Comparison of ENCODE assay signal across 14 cellular contexts in the genomic region with DNA sequence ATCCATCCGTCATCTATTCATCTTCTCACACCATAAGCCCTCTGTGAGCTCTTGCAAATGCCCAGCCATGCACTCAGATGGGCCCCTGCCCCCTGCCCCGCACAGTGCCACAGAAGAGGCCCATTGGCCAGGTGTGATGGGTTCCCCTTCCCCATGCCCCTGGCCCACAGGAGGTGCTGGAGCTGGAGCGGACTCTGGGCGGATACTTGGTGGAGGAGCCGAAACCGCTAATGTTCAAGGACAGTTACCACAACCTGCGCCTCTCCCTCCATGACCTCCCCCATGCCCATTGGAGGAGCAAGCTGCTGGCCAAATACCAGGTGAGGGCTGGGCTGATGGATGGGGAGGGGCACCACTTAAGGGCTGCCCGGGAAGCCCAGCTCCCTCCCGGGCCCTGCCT. TPM values are rescaled to one million over a fixed set of nuclear protein-coding genes. Genes with fewer than 3 reads are reported as not detected.
A peak's percentile ranks its signal among the peaks of the same experiment; 100 is the strongest.
DNase-seq lines count a peak whose midpoint lies in the region; ATAC-seq and TF ChIP-seq lines count a peak whose summit lies in the region.
"Had no signal": no experiment of that assay in that cellular context is flagged by ENCODE, and none has a peak within 500 bp of the region (broad histone marks: within the 10 kb centered on the region; RNA-seq: fewer than 3 reads in every experiment).

No MANE protein-coding gene starts in this region.

- no peak overlapping the region for H2AFZ ChIP-seq in neuronal stem cell (ENCODE audit: low read length)

- no peak overlapping the region for H2BK120ac ChIP-seq in neuronal stem cell (ENCODE audit: low read depth, low read length)

- no peak overlapping the region for H3K4me2 ChIP-seq in neuronal stem cell (ENCODE audit: insufficient read depth, low read length, poor library complexity, severe bottlenecking)

- H3K4me3 ChIP-seq in right cardiac atrium (ENCODE audit: low read length) (no peak overlapping the region), neuronal stem cell (ENCODE audit: low read length in 2 of 2) (no peak overlapping the region)
- H3K4me3 ChIP-seq: HAP-1 had no signal

- intact Hi-C loops in right cardiac atrium (cut with DNase I) = no loop called here
- intact Hi-C loops in cardiac septum (cut with DNase I) = no loop called here

- H3K9ac ChIP-seq in neuronal stem cell (ENCODE audit: low read depth, low read length, poor library complexity) = peak overlapping the region; percentile 13

- no peak overlapping the region for H3K18ac ChIP-seq in neuronal stem cell (ENCODE audit: low read length)

- H3K36me3 ChIP-seq in neuronal stem cell (replicated peaks in 1 of 2; ENCODE audit: control insufficient read depth in 2 of 2, insufficient read depth in 2 of 2, low read length in 2 of 2) = no peaks in the 10 kb centered on the region
- H3K36me3 ChIP-seq: HAP-1 had no signal

- in situ Hi-C loops in G401 (cut with HindIII; ENCODE audit: low sequenced_read_pairs) = no loop called here

- no peak overlapping the region for H2BK5ac ChIP-seq in neuronal stem cell (ENCODE audit: low read length)

- whole genome bisulfite sequencing in right cardiac atrium = 93% methylated on average over 9 of the region's 9 CpGs
- WGBS in neuronal stem cell (ENCODE audit: extremely low coverage in 2 of 2, insufficient read length in 2 of 2, insufficient replicate concordance in 1 of 2), 2 donors = no CpG with 5 or more reads among the region's 9 CpGs

- no peak overlapping the region for H3K14ac ChIP-seq in neuronal stem cell (ENCODE audit: low read length)

- H3K27ac Mint-ChIP-seq in endothelial cell (ENCODE audit: unreplicated experiment) (peak overlapping the region; percentile 64), T-cell (no peak overlapping the region)

- H3K4me1 ChIP-seq in right cardiac atrium (ENCODE audit: control insufficient read depth, insufficient read depth, low read length) (no peaks in the 10 kb centered on the region), neuronal stem cell (ENCODE audit: control insufficient read depth in 2 of 2, insufficient read depth in 1 of 2, low read depth in 1 of 2, low read length in 2 of 2) (no peaks in the 10 kb centered on the region)
- H3K4me1 ChIP-seq: HAP-1 had no signal

- H4K8ac ChIP-seq in neuronal stem cell (ENCODE audit: low read depth, low read length) = no peak overlapping the region

- H3K4me1 Mint-ChIP-seq in endothelial cell (ENCODE audit: unreplicated experiment) (no peaks in the 10 kb centered on the region), T-cell (peaks cover 2 to 7% (median 2%) of the 10 kb centered on the region in 3 donors)

- no peak overlapping the region for H2AK5ac ChIP-seq in neuronal stem cell (ENCODE audit: low read depth, low read length)

- H3K4me3 Mint-ChIP-seq in endothelial cell (ENCODE audit: unreplicated experiment) (peak overlapping the region; percentile 47), T-cell (no peak overlapping the region)
- H3K4me3 Mint-ChIP-seq: CD4-positive, alpha-beta memory T cell had no signal

- H3K9me3 ChIP-seq in right cardiac atrium (ENCODE audit: control insufficient read depth, low read length) (no peaks in the 10 kb centered on the region), neuronal stem cell (replicated peaks in 1 of 2; ENCODE audit: control insufficient read depth in 2 of 2, insufficient read depth in 1 of 2, low read depth in 1 of 2, low read length in 2 of 2) (no peaks in the 10 kb centered on the region)
- H3K9me3 ChIP-seq: HAP-1 had no signal

- no peaks in the 10 kb centered on the region for H3K9me3 Mint-ChIP-seq in endothelial cell (ENCODE audit: unreplicated experiment)
- no peaks in the 10 kb centered on the region for H3K9me3 Mint-ChIP-seq in T-cell
- H3K9me3 Mint-ChIP-seq: CD4-positive, alpha-beta memory T cell had no signal

- POLR2A ChIA-PET in T-cell (lab: Charles Lee) = no interaction called here

- no peak for TF ChIP-seq CTCF in endothelial cell (IDR thresholded peaks at IDR 0.05; ENCODE audit: unreplicated experiment)

- H3K27ac ChIP-seq in right cardiac atrium (ENCODE audit: low read length) (no peak overlapping the region), neuronal stem cell (replicated peaks; ENCODE audit: low read length) (no peak overlapping the region)

- H3K79me1 ChIP-seq in neuronal stem cell (ENCODE audit: low read depth, low read length) = no peaks in the 10 kb centered on the region

- H3K27me3 ChIP-seq in right cardiac atrium (ENCODE audit: control insufficient read depth, insufficient read depth) = no peaks in the 10 kb centered on the region
- H3K27me3 ChIP-seq in neuronal stem cell (ENCODE audit: control insufficient read depth in 3 of 3, insufficient read depth in 3 of 3, low read depth in 1 of 3, low read length in 3 of 3) = peaks cover 0 to 19% (median 0%) of the 10 kb centered on the region in 3 experiments

- DNase-seq in right cardiac atrium (peak in 2 of 3 donors; percentile 32 to 50), cardiac septum (ENCODE audit: low spot score) (no peak), endothelial cell (ENCODE audit: low spot score) (no peak), neuronal stem cell (ENCODE audit: low spot score) (no peak), T-cell (no peak), G401 (ENCODE audit: low spot score) (no peak)
- DNase-seq: C1 segment of cervical spinal cord; Calu3; CD4-positive, alpha-beta memory T cell; COR-L47; DMS53; DMS79 treated with DMSO at 0.1 percent for 48 hours; GOT3 had no signal

- H2BK12ac ChIP-seq in neuronal stem cell (ENCODE audit: low read length) = no peak overlapping the region

- H3K36me3 Mint-ChIP-seq in endothelial cell (ENCODE audit: low read depth, unreplicated experiment) = peaks cover 52% of the 10 kb centered on the region
- H3K36me3 Mint-ChIP-seq in T-cell = no peaks in the 10 kb centered on the region
- H3K36me3 Mint-ChIP-seq: CD4-positive, alpha-beta memory T cell had no signal

- ATAC-seq in right cardiac atrium (no peak), T-cell (replicated peaks in 1 of 4) (no peak)

- no peak overlapping the region for H2BK15ac ChIP-seq in neuronal stem cell (ENCODE audit: low read length)

- peak overlapping the region; percentile 46 for H3K23ac ChIP-seq in neuronal stem cell (ENCODE audit: low read depth, low read length, poor library complexity)

- H3K27me3 Mint-ChIP-seq in endothelial cell (ENCODE audit: unreplicated experiment) = peaks cover 49% of the 10 kb centered on the region
- peaks cover 5 to 7% of the 10 kb centered on the region in 2 donors for H3K27me3 Mint-ChIP-seq in T-cell

- H3K4ac ChIP-seq in neuronal stem cell (ENCODE audit: low read length) = no peak overlapping the region

- H4K91ac ChIP-seq in neuronal stem cell (ENCODE audit: low read depth, low read length, poor library complexity) = no peak overlapping the region

- CTCF ChIA-PET in T-cell (lab: Charles Lee) = no interaction called here

RNA-seq across cellular contexts. Expression of a gene that starts 23.4 kb away (rescaled TPM):
- total RNA-seq in right cardiac atrium (1 to 10 TPM; 2.2 to 2.7 (median 2.4) TPM), cardiac septum (1.6 TPM), endothelial cell (ENCODE audit: unreplicated experiment) (11.7 TPM), T-cell (1 to 10 TPM; 3.3 to 8.8 (median 6.5) TPM)
- polyA plus RNA-seq in right cardiac atrium = 1.4 TPM
- 5.2 TPM for polyA plus RNA-seq in neuronal stem cell (2013, experiment 1 of 2)
- 5.5 TPM for polyA plus RNA-seq in neuronal stem cell (2013, experiment 2 of 2)
- total RNA-seq in G401 (2014; rRNA removed; shearing (Covaris generic)) = 3.3 and 3.4 TPM in 2 replicates

Comparison
In these comparisons a context has a peak if more than half of its experiments do, and no peak if none do; other contexts are left out.
1. DNase-seq: peak in right cardiac atrium (2 of 3); none in cardiac septum (single experiment), endothelial cell (single experiment), neuronal stem cell (single experiment), T-cell (0 of 34) and G401 (single experiment).